21 cellular contexts compared by ENCODE assay signal in genomic region chr7:12772768-12773167, GRCh38.
"Had no signal": no experiment of that assay in that cellular context is flagged by ENCODE, and none has a peak within 500 bp of the region (broad histone marks: within the 10 kb centered on the region; RNA-seq: fewer than 3 reads in every experiment).

No MANE protein-coding gene starts in this region.

- H3K9me3 ChIP-seq: colonic mucosa, esophagus muscularis mucosa, left lung, lower lobe of right lung, mucosa of descending colon had no signal

- DNase-seq: colonic mucosa; cortex of kidney; effector CD8-positive, alpha-beta T cell; effector memory CD8-positive, alpha-beta T cell; endodermal cell; foreskin keratinocyte; glutamatergic neuron; head of caudate nucleus; heart right ventricle; hippocampal formation; left cardiac atrium; left lung; left ventricle myocardium superior; lower lobe of right lung; mesenchymal stem cell; mucosa of descending colon; naive B cell had no signal

- H3K27ac ChIP-seq: colonic mucosa, esophagus muscularis mucosa, foreskin keratinocyte, left lung, lower lobe of right lung had no signal

- FAIRE-seq: endometrium, frontal cortex, islet of Langerhans had no signal

- H3K4me3 ChIP-seq: colonic mucosa, esophagus muscularis mucosa, heart right ventricle, left lung, lower lobe of right lung, mucosa of descending colon had no signal

- H3K4me1 ChIP-seq: colonic mucosa, foreskin keratinocyte had no signal

- H3K27me3 ChIP-seq: colonic mucosa, esophagus muscularis mucosa, foreskin keratinocyte, heart right ventricle, left lung had no signal

- ATAC-seq: effector memory CD8-positive, alpha-beta T cell; foreskin keratinocyte; heart right ventricle; left cardiac atrium; left lung; left ventricle myocardium superior; lower lobe of right lung; mucosa of descending colon had no signal

- H3K36me3 ChIP-seq: colonic mucosa, esophagus muscularis mucosa, heart right ventricle, left lung, lower lobe of right lung had no signal
